1 cellular context compared by ENCODE assay signal in genomic region chr17:27446569-27447301, GRCh38.
TF ChIP-seq lines count a peak whose summit lies in the region.

No MANE protein-coding gene starts in this region.

TF ChIP-seq in K562, 482 proteins besides CTCF, POLR2A, EP300 and RAD21 (continued from another document and continues in another):
- TF ChIP-seq RERE (CRISPR knock-in tag; IDR thresholded peaks at IDR 0.05; ENCODE audit: borderline replicate concordance) (no peak), SMAD4 (CRISPR knock-in tag; conservative IDR thresholded peaks at IDR 0.05) (no peak; the same call in 1 of the 2 replicates), BRCA1 (IDR thresholded peaks at IDR 0.05) (no peak), BRCA1 (CRISPR knock-in tag; IDR thresholded peaks at IDR 0.05) (no peak), ZNF431 (CRISPR knock-in tag; IDR thresholded peaks at IDR 0.05) (no peak), IRF9 (tag; IDR thresholded peaks at IDR 0.05) (no peak), ARID3B (CRISPR knock-in tag; IDR thresholded peaks at IDR 0.05; ENCODE audit: borderline replicate concordance) (no peak), TCF15 (CRISPR knock-in tag; IDR thresholded peaks at IDR 0.05) (no peak), CHD7 (IDR thresholded peaks at IDR 0.05; ENCODE audit: low read depth, low read length) (no peak), HMGXB4 (CRISPR knock-in tag; IDR thresholded peaks at IDR 0.05) (no peak), CCAR2 (IDR thresholded peaks at IDR 0.05; ENCODE audit: low read depth, low read length) (no peak), RFX1 (IDR thresholded peaks at IDR 0.05) (no peak), ZNF740 (CRISPR knock-in tag; IDR thresholded peaks at IDR 0.05) (no peak), ZNF740 (tag; IDR thresholded peaks at IDR 0.05) (no peak), TFE3 (CRISPR knock-in tag; IDR thresholded peaks at IDR 0.05) (no peak), SFPQ (IDR thresholded peaks at IDR 0.05; ENCODE audit: low read depth, low read length) (no peak), PHF20 (IDR thresholded peaks at IDR 0.05; ENCODE audit: partially characterized antibody) (no peak), COPS2 (conservative IDR thresholded peaks at IDR 0.05) (no peak), ZNF77 (CRISPR knock-in tag; IDR thresholded peaks at IDR 0.05) (no peak), MIER1 (IDR thresholded peaks at IDR 0.05; ENCODE audit: low read depth) (no peak), DMBX1 (CRISPR knock-in tag; IDR thresholded peaks at IDR 0.05; ENCODE audit: borderline replicate concordance) (peak; percentile 68), GTF2F1 (IDR thresholded peaks at IDR 0.05; ENCODE audit: low read depth, low read length) (no peak), NUFIP1 (IDR thresholded peaks at IDR 0.05; ENCODE audit: partially characterized antibody) (no peak), MECOM (CRISPR knock-in tag; IDR thresholded peaks at IDR 0.05) (no peak), SREBF2 (CRISPR knock-in tag; IDR thresholded peaks at IDR 0.05) (no peak), ZKSCAN1 (IDR thresholded peaks at IDR 0.05; ENCODE audit: low read depth, low read length) (no peak)
